In the genomic region with DNA sequence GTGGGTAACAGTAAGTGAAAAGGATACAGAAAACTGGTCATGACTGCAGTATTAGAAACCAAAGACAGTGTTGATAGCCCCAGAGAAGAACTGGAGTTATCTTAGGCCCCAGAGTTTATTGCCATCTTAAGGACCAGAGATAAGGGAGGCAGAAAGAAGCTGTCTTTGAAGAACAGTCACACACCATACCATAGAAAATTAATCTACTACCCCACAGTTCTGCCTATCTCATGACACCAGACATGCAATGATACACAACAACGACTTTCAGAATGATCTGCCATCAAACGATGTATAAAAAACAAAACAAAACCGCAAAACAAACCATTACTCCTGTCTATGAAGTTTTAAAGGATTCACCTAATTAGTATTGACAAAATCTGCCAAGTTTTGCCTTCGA, we compare ENCODE assay signal across 1 cellular context.
A peak's percentile ranks its signal among the peaks of the same experiment; 100 is the strongest.
TF ChIP-seq lines count a peak whose summit lies in the region.

No MANE protein-coding gene starts in this region.

TF ChIP-seq in K562, 482 proteins besides CTCF, POLR2A, EP300 and RAD21 (continues in another document):
- TF ChIP-seq ZNF140 (CRISPR knock-in tag; IDR thresholded peaks at IDR 0.05) (no peak), BMI1 (IDR thresholded peaks at IDR 0.05; ENCODE audit: low read length) (no peak), SMARCC2 (IDR thresholded peaks at IDR 0.05; ENCODE audit: low read depth) (peak; percentile 95), E2F6 (IDR thresholded peaks at IDR 0.05; ENCODE audit: borderline replicate concordance in 1 of 2, extremely low read depth in 1 of 2, insufficient read depth in 1 of 2, insufficient read length in 1 of 2, low read depth in 1 of 2, low read length in 1 of 2, poor library complexity in 1 of 2, severe bottlenecking in 1 of 2) (no peak), POLR2AphosphoS5 (IDR thresholded peaks at IDR 0.05; ENCODE audit: control insufficient read depth, insufficient read depth, low read depth, low read length) (peak; percentile 96), ZBTB17 (CRISPR knock-in tag; IDR thresholded peaks at IDR 0.05) (peak; percentile 66; the same call in 1 of the 2 replicates), ZNF324 (CRISPR knock-in tag; IDR thresholded peaks at IDR 0.05) (0 out of 2 replicates have a peak, but pooled peaks have one; percentile 19), E4F1 (CRISPR knock-in tag; IDR thresholded peaks at IDR 0.05; ENCODE audit: borderline replicate concordance) (no peak), HMG20A (CRISPR knock-in tag; conservative IDR thresholded peaks at IDR 0.05) (no peak), ZNF175 (CRISPR knock-in tag; IDR thresholded peaks at IDR 0.05; ENCODE audit: low read depth) (peak; percentile 81), ZNF184 (CRISPR knock-in tag; IDR thresholded peaks at IDR 0.05) (no peak), MYNN (IDR thresholded peaks at IDR 0.05) (peak; percentile 73; the same call in 1 of the 2 replicates), MYNN (CRISPR knock-in tag; IDR thresholded peaks at IDR 0.05) (no peak), CLOCK (CRISPR knock-in tag; IDR thresholded peaks at IDR 0.05; ENCODE audit: borderline replicate concordance) (no peak), CSDE1 (IDR thresholded peaks at IDR 0.05) (no peak), RBFOX2 (IDR thresholded peaks at IDR 0.05; ENCODE audit: low read depth, low read length) (no peak), NR1H2 (CRISPR knock-in tag; IDR thresholded peaks at IDR 0.05) (no peak), NCOA4 (IDR thresholded peaks at IDR 0.05; ENCODE audit: partially characterized antibody) (peak; percentile 91), ZBTB1 (CRISPR knock-in tag; IDR thresholded peaks at IDR 0.05; ENCODE audit: borderline replicate concordance, low read depth) (no peak), NFRKB (IDR thresholded peaks at IDR 0.05; ENCODE audit: low read depth) (no peak; the same call in 1 of the 2 replicates), POLR2H (tag; IDR thresholded peaks at IDR 0.05; ENCODE audit: low read depth) (no peak), ZNF436 (CRISPR knock-in tag; IDR thresholded peaks at IDR 0.05) (no peak), CGGBP1 (CRISPR knock-in tag; IDR thresholded peaks at IDR 0.05) (0 out of 2 replicates have a peak, but pooled peaks have one; percentile 15), MAFG (tag; conservative IDR thresholded peaks at IDR 0.05) (no peak; the same call in 1 of the 2 replicates), PURB (CRISPR knock-in tag; IDR thresholded peaks at IDR 0.05; ENCODE audit: low read depth) (no peak), FOXK1 (CRISPR knock-in tag; IDR thresholded peaks at IDR 0.05; ENCODE audit: borderline replicate concordance) (no peak), USF1 (CRISPR knock-in tag; IDR thresholded peaks at IDR 0.05) (no peak), LCOR (CRISPR knock-in tag; IDR thresholded peaks at IDR 0.05) (peak; percentile 62; the same call in 1 of the 2 replicates), SIRT6 (IDR thresholded peaks at IDR 0.05; ENCODE audit: low read depth, low read length) (no peak), MAX (CRISPR knock-in tag; IDR thresholded peaks at IDR 0.05) (no peak), CEBPB (tag; IDR thresholded peaks at IDR 0.05) (no peak), TAL1 (IDR thresholded peaks at IDR 0.05) (peak; percentile 100), PHF20 (IDR thresholded peaks at IDR 0.05; ENCODE audit: partially characterized antibody) (no peak), PHB (CRISPR knock-in tag; IDR thresholded peaks at IDR 0.05) (no peak), ZNF24 (IDR thresholded peaks at IDR 0.05) (peak; percentile 60; the same call in 1 of the 2 replicates), CREM (IDR thresholded peaks at IDR 0.05; ENCODE audit: low read depth) (peak; percentile 56; the same call in 1 of the 2 replicates), ZNF3 (CRISPR knock-in tag; IDR thresholded peaks at IDR 0.05) (no peak), NR2F6 (CRISPR knock-in tag; IDR thresholded peaks at IDR 0.05) (no peak), HDAC2 (IDR thresholded peaks at IDR 0.05) (peak; percentile 91), ARID3A (IDR thresholded peaks at IDR 0.05; ENCODE audit: borderline replicate concordance, low read depth, low read length) (peak; percentile 77; the same call in 1 of the 2 replicates), POLR3G (IDR thresholded peaks at IDR 0.05; ENCODE audit: extremely low read depth, insufficient read length, insufficient replicate concordance) (no peak), THRAP3 (IDR thresholded peaks at IDR 0.05; ENCODE audit: borderline replicate concordance) (no peak)
- TF ChIP-seq, protein P1, sequence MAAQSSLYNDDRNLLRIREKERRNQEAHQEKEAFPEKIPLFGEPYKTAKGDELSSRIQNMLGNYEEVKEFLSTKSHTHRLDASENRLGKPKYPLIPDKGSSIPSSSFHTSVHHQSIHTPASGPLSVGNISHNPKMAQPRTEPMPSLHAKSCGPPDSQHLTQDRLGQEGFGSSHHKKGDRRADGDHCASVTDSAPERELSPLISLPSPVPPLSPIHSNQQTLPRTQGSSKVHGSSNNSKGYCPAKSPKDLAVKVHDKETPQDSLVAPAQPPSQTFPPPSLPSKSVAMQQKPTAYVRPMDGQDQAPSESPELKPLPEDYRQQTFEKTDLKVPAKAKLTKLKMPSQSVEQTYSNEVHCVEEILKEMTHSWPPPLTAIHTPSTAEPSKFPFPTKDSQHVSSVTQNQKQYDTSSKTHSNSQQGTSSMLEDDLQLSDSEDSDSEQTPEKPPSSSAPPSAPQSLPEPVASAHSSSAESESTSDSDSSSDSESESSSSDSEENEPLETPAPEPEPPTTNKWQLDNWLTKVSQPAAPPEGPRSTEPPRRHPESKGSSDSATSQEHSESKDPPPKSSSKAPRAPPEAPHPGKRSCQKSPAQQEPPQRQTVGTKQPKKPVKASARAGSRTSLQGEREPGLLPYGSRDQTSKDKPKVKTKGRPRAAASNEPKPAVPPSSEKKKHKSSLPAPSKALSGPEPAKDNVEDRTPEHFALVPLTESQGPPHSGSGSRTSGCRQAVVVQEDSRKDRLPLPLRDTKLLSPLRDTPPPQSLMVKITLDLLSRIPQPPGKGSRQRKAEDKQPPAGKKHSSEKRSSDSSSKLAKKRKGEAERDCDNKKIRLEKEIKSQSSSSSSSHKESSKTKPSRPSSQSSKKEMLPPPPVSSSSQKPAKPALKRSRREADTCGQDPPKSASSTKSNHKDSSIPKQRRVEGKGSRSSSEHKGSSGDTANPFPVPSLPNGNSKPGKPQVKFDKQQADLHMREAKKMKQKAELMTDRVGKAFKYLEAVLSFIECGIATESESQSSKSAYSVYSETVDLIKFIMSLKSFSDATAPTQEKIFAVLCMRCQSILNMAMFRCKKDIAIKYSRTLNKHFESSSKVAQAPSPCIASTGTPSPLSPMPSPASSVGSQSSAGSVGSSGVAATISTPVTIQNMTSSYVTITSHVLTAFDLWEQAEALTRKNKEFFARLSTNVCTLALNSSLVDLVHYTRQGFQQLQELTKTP (IDR thresholded peaks at IDR 0.05; ENCODE audit: low read depth in 1 of 2, partially characterized antibody in 2 of 2): peak; percentile 24 to 83
- TF ChIP-seq, protein P2, sequence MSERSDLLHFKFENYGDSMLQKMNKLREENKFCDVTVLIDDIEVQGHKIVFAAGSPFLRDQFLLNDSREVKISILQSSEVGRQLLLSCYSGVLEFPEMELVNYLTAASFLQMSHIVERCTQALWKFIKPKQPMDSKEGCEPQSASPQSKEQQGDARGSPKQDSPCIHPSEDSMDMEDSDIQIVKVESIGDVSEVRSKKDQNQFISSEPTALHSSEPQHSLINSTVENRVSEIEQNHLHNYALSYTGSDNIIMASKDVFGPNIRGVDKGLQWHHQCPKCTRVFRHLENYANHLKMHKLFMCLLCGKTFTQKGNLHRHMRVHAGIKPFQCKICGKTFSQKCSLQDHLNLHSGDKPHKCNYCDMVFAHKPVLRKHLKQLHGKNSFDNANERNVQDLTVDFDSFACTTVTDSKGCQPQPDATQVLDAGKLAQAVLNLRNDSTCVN (CRISPR knock-in tag; IDR thresholded peaks at IDR 0.05): no peak
- TF ChIP-seq, protein P3, sequence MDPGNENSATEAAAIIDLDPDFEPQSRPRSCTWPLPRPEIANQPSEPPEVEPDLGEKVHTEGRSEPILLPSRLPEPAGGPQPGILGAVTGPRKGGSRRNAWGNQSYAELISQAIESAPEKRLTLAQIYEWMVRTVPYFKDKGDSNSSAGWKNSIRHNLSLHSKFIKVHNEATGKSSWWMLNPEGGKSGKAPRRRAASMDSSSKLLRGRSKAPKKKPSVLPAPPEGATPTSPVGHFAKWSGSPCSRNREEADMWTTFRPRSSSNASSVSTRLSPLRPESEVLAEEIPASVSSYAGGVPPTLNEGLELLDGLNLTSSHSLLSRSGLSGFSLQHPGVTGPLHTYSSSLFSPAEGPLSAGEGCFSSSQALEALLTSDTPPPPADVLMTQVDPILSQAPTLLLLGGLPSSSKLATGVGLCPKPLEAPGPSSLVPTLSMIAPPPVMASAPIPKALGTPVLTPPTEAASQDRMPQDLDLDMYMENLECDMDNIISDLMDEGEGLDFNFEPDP (CRISPR knock-in tag; IDR thresholded peaks at IDR 0.05): no peak
- TF ChIP-seq, protein P4, sequence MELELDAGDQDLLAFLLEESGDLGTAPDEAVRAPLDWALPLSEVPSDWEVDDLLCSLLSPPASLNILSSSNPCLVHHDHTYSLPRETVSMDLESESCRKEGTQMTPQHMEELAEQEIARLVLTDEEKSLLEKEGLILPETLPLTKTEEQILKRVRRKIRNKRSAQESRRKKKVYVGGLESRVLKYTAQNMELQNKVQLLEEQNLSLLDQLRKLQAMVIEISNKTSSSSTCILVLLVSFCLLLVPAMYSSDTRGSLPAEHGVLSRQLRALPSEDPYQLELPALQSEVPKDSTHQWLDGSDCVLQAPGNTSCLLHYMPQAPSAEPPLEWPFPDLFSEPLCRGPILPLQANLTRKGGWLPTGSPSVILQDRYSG (tag; conservative IDR thresholded peaks at IDR 0.05; ENCODE audit: low read depth): peak; percentile 73
- TF ChIP-seq, protein P5, sequence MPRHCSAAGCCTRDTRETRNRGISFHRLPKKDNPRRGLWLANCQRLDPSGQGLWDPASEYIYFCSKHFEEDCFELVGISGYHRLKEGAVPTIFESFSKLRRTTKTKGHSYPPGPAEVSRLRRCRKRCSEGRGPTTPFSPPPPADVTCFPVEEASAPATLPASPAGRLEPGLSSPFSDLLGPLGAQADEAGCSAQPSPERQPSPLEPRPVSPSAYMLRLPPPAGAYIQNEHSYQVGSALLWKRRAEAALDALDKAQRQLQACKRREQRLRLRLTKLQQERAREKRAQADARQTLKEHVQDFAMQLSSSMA (CRISPR knock-in tag; IDR thresholded peaks at IDR 0.05): no peak
